2 cellular contexts compared by ENCODE assay signal in genomic region chr9:17526726-17527125, GRCh38. TPM values are rescaled to one million over a fixed set of nuclear protein-coding genes. Genes with fewer than 3 reads are reported as not detected.
"Had no signal": no experiment of that assay in that cellular context is flagged by ENCODE, and none has a peak within 500 bp of the region (broad histone marks: within the 10 kb centered on the region; RNA-seq: fewer than 3 reads in every experiment).

No MANE protein-coding gene starts in this region.

RNA-seq across cellular contexts. Expression of gene SH3GL2, which starts 52.1 kb away (rescaled TPM):
- total RNA-seq: Right ventricle myocardium superior; T-helper 1 cell treated with Interleukin-12 subunit alpha and Interleukin-12 subunit beta and Interleukin-4 antibody, amounts not matched to agents 30 ng/mL and 1 ng/mL, for 36 hours had no signal
